13 cellular contexts compared by ENCODE assay signal in the genomic region with DNA sequence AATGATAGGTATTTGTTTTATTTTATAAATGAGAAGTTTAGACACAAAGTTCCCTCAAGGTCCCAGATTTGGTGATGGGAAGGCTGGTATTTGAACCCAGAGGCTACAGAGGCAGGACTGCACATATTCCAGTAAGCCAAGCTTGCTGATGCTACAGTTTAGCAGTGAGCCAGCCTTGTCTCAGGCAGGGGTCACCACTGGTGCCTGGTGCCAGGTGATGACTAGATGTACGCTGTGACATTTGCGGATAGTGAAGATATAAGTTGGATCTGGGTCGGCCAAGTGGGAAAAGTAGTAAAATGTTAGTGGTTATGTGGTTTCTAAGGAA.
DNase-seq lines count a peak whose midpoint lies in the region; ATAC-seq and FAIRE-seq lines count a peak whose summit lies in the region.
"Had no signal": no experiment of that assay in that cellular context is flagged by ENCODE, and none has a peak within 500 bp of the region (broad histone marks: within the 10 kb centered on the region; RNA-seq: fewer than 3 reads in every experiment).

No MANE protein-coding gene starts in this region.

- peaks cover 3% of the 10 kb centered on the region for H3K9me3 Mint-ChIP-seq in activated CD4-positive, alpha-beta T cell treated with anti-CD3 and anti-CD28 coated beads, Interleukin-2, amount 10 ng/mL, durations not matched to agents 7 days and 5 days
- peaks cover 4% of the 10 kb centered on the region for H3K9me3 Mint-ChIP-seq in stimulated activated effector memory CD8-positive, alpha-beta T cell treated with anti-CD3 and anti-CD28 coated beads, Interleukin-12 subunit alpha, Interleukin-12 subunit beta, amount 100 ng/mL, for 72 hours
- H3K9me3 Mint-ChIP-seq in activated T-helper 1 cell treated with anti-CD3 and anti-CD28 coated beads, Interleukin-12 subunit alpha, Interleukin-12 subunit beta, Interleukin-2, Interleukin-4 antibody, amounts not matched to agents 30 ng/mL and 10 ng/mL and 1 ng/mL, durations not matched to agents 14 hours and 24 hours and 36 hours, result peaks cover 4% of the 10 kb centered on the region

- H3K4me1 Mint-ChIP-seq in activated CD4-positive, alpha-beta T cell treated with anti-CD3 and anti-CD28 coated beads, Interleukin-2, amount 10 ng/mL, durations not matched to agents 7 days and 5 days, result peaks cover 30% of the 10 kb centered on the region
- H3K4me1 Mint-ChIP-seq in stimulated activated effector memory CD8-positive, alpha-beta T cell treated with anti-CD3 and anti-CD28 coated beads, Interleukin-12 subunit alpha, Interleukin-12 subunit beta, amount 100 ng/mL, for 72 hours, result peaks cover 43% of the 10 kb centered on the region
- peaks cover 52% of the 10 kb centered on the region for H3K4me1 Mint-ChIP-seq in activated T-helper 1 cell treated with anti-CD3 and anti-CD28 coated beads, Interleukin-12 subunit alpha, Interleukin-12 subunit beta, Interleukin-2, Interleukin-4 antibody, amounts not matched to agents 30 ng/mL and 10 ng/mL and 1 ng/mL, durations not matched to agents 14 hours and 24 hours and 36 hours (ENCODE audit: low read depth)

- no peak for ATAC-seq in right cardiac atrium
- ATAC-seq in stimulated activated effector memory CD8-positive, alpha-beta T cell treated with anti-CD3 and anti-CD28 coated beads, Interleukin-12 subunit alpha, Interleukin-12 subunit beta, amount 100 ng/mL, for 72 hours, result no peak
- ATAC-seq in GM21390 (IDR thresholded peaks at IDR 0.05; ENCODE audit: unreplicated experiment), result no peak

- POLR2A ChIA-PET in activated CD4-positive, alpha-beta T cell treated with anti-CD3 and anti-CD28 coated beads, Interleukin-2, amount 10 ng/mL, durations not matched to agents 7 days and 5 days (lab: Charles Lee), result no interaction called here

- peaks cover 9% of the 10 kb centered on the region for H3K4me1 ChIP-seq in right cardiac atrium (ENCODE audit: control insufficient read depth, insufficient read depth, low read length)

- CTCF ChIA-PET in activated CD4-positive, alpha-beta T cell treated with anti-CD3 and anti-CD28 coated beads, Interleukin-2, amount 10 ng/mL, durations not matched to agents 7 days and 5 days (lab: Charles Lee), result interaction anchor here (0.7 kb wide), 1 partner anchor 244 kb away, joined by 3 read pairs; no protein-coding TSS in a partner anchor

- peak; percentile 69 for FAIRE-seq in RCC 7860 (lab: Jason Lieb, UNC)

- H3K27ac Mint-ChIP-seq in activated CD4-positive, alpha-beta T cell treated with anti-CD3 and anti-CD28 coated beads, Interleukin-2, amount 10 ng/mL, durations not matched to agents 7 days and 5 days, result peak overlapping the region; percentile 32
- peak overlapping the region; percentile 90 for H3K27ac Mint-ChIP-seq in stimulated activated effector memory CD8-positive, alpha-beta T cell treated with anti-CD3 and anti-CD28 coated beads, Interleukin-12 subunit alpha, Interleukin-12 subunit beta, amount 100 ng/mL, for 72 hours
- no peak overlapping the region for H3K27ac Mint-ChIP-seq in activated T-helper 1 cell treated with anti-CD3 and anti-CD28 coated beads, Interleukin-12 subunit alpha, Interleukin-12 subunit beta, Interleukin-2, Interleukin-4 antibody, amounts not matched to agents 30 ng/mL and 10 ng/mL and 1 ng/mL, durations not matched to agents 14 hours and 24 hours and 36 hours

- WGBS in right cardiac atrium, result 83% methylated on average over 3 of the region's 3 CpGs

- intact Hi-C loops in right cardiac atrium (cut with DNase I), result loop anchor here in 1 of 4 donors (5.0 kb wide), 1 partner anchor 137 kb away; no protein-coding TSS in a partner anchor
- intact Hi-C loops in activated T-helper 1 cell treated with anti-CD3 and anti-CD28 coated beads, Interleukin-12 subunit alpha, Interleukin-12 subunit beta, Interleukin-2, Interleukin-4 antibody, amounts not matched to agents 30 ng/mL and 10 ng/mL and 1 ng/mL, durations not matched to agents 14 hours and 24 hours and 36 hours (cut with micrococcal nuclease), result loop anchor here (10.0 kb wide), 1 partner anchor 1004 kb away; a partner anchor contains a TSS

- no peak overlapping the region for H3K4me3 Mint-ChIP-seq in activated CD4-positive, alpha-beta T cell treated with anti-CD3 and anti-CD28 coated beads, Interleukin-2, amount 10 ng/mL, durations not matched to agents 7 days and 5 days
- peak overlapping the region; percentile 45 for H3K4me3 Mint-ChIP-seq in stimulated activated effector memory CD8-positive, alpha-beta T cell treated with anti-CD3 and anti-CD28 coated beads, Interleukin-12 subunit alpha, Interleukin-12 subunit beta, amount 100 ng/mL, for 72 hours
- H3K4me3 Mint-ChIP-seq in activated T-helper 1 cell treated with anti-CD3 and anti-CD28 coated beads, Interleukin-12 subunit alpha, Interleukin-12 subunit beta, Interleukin-2, Interleukin-4 antibody, amounts not matched to agents 30 ng/mL and 10 ng/mL and 1 ng/mL, durations not matched to agents 14 hours and 24 hours and 36 hours, result no peak overlapping the region

- H3K36me3 Mint-ChIP-seq in activated CD4-positive, alpha-beta T cell treated with anti-CD3 and anti-CD28 coated beads, Interleukin-2, amount 10 ng/mL, durations not matched to agents 7 days and 5 days (ENCODE audit: low read depth), result peaks cover 5% of the 10 kb centered on the region
- peaks cover 6% of the 10 kb centered on the region for H3K36me3 Mint-ChIP-seq in stimulated activated effector memory CD8-positive, alpha-beta T cell treated with anti-CD3 and anti-CD28 coated beads, Interleukin-12 subunit alpha, Interleukin-12 subunit beta, amount 100 ng/mL, for 72 hours
- H3K36me3 Mint-ChIP-seq in activated T-helper 1 cell treated with anti-CD3 and anti-CD28 coated beads, Interleukin-12 subunit alpha, Interleukin-12 subunit beta, Interleukin-2, Interleukin-4 antibody, amounts not matched to agents 30 ng/mL and 10 ng/mL and 1 ng/mL, durations not matched to agents 14 hours and 24 hours and 36 hours (ENCODE audit: low read depth), result peaks cover 11% of the 10 kb centered on the region

- no peak overlapping the region for H3K4me3 ChIP-seq in right cardiac atrium (ENCODE audit: low read length)

- peak overlapping the region; percentile 81 for H3K27ac ChIP-seq in right cardiac atrium (ENCODE audit: low read length)
- H3K27ac ChIP-seq: HL-60 had no signal

- H3K27me3 Mint-ChIP-seq in activated CD4-positive, alpha-beta T cell treated with anti-CD3 and anti-CD28 coated beads, Interleukin-2, amount 10 ng/mL, durations not matched to agents 7 days and 5 days, result peaks cover 7% of the 10 kb centered on the region
- peaks cover 4% of the 10 kb centered on the region for H3K27me3 Mint-ChIP-seq in activated T-helper 1 cell treated with anti-CD3 and anti-CD28 coated beads, Interleukin-12 subunit alpha, Interleukin-12 subunit beta, Interleukin-2, Interleukin-4 antibody, amounts not matched to agents 30 ng/mL and 10 ng/mL and 1 ng/mL, durations not matched to agents 14 hours and 24 hours and 36 hours (ENCODE audit: insufficient read depth)

- H3K9me3 ChIP-seq in right cardiac atrium (ENCODE audit: control insufficient read depth, low read length), result no peaks in the 10 kb centered on the region

- no peak for DNase-seq in activated CD4-positive, alpha-beta T cell treated with anti-CD3 and anti-CD28 coated beads, Interleukin-2, amount 10 ng/mL, durations not matched to agents 7 days and 5 days
- no peak for DNase-seq in activated CD4-positive, alpha-beta T cell treated with anti-CD3 and anti-CD28 coated beads, Interleukin-2, amount 50 U/mL, for 48 hours
- DNase-seq in RCC 7860 (ENCODE audit: low spot score) (no peak), right cardiac atrium (no peak), superior temporal gyrus (ENCODE audit: extremely low spot score) (no peak)
- DNase-seq in stimulated activated effector memory CD8-positive, alpha-beta T cell treated with anti-CD3 and anti-CD28 coated beads, Interleukin-12 subunit alpha, Interleukin-12 subunit beta, amount 100 ng/mL, for 72 hours (ENCODE audit: low spot score in 2 of 2), result no peak
- DNase-seq in activated T-helper 1 cell treated with anti-CD3 and anti-CD28 coated beads, Interleukin-12 subunit alpha, Interleukin-12 subunit beta, Interleukin-2, Interleukin-4 antibody, amounts not matched to agents 30 ng/mL and 10 ng/mL and 1 ng/mL, durations not matched to agents 14 hours and 24 hours and 36 hours (ENCODE audit: low spot score), result no peak
- DNase-seq: ACHN; activated CD4-positive, CD25-positive, alpha-beta regulatory T cell treated with anti-CD3 and anti-CD28 coated beads, Interleukin-2, amount 50 U/mL, for 72 hours; DMS153; mesendoderm had no signal

- H3K27me3 ChIP-seq in right cardiac atrium (ENCODE audit: control insufficient read depth, insufficient read depth), result no peaks in the 10 kb centered on the region
